21 cellular contexts compared by ENCODE assay signal in genomic region chr16:69906838-69907301, GRCh38. TPM values are rescaled to one million over a fixed set of nuclear protein-coding genes. Genes with fewer than 3 reads are reported as not detected.
DNase-seq lines count a peak whose midpoint lies in the region; ATAC-seq and TF ChIP-seq lines count a peak whose summit lies in the region.
"Had no signal": no experiment of that assay in that cellular context is flagged by ENCODE, and none has a peak within 500 bp of the region (broad histone marks: within the 10 kb centered on the region; RNA-seq: fewer than 3 reads in every experiment).

No MANE protein-coding gene starts in this region.

- no peak overlapping the region for H3K4me3 Mint-ChIP-seq in CD8-positive, alpha-beta memory T cell
- H3K4me3 Mint-ChIP-seq: activated B cell treated with CpG ODN at 0.5 μM for 24 hours, T-helper 17 cell had no signal

- H3K4me3 ChIP-seq in adipocyte (ENCODE audit: low read length): no peak overlapping the region
- H3K4me3 ChIP-seq in fibroblast of pulmonary artery (replicated peaks; ENCODE audit: low read depth, low read length): no peak overlapping the region
- H3K4me3 ChIP-seq in skeletal muscle cell (ENCODE audit: low read depth, low read length): no peak overlapping the region
- H3K4me3 ChIP-seq in CD8-positive, alpha-beta memory T cell (ENCODE audit: low read length): no peak overlapping the region
- H3K4me3 ChIP-seq: left lung, MG63, ovary, thyroid gland had no signal

- H3K4me1 Mint-ChIP-seq in CD8-positive, alpha-beta memory T cell: no peaks in the 10 kb centered on the region
- H3K4me1 Mint-ChIP-seq: activated B cell treated with CpG ODN at 0.5 μM for 24 hours had no signal

- peaks cover 58% of the 10 kb centered on the region for H3K4me1 ChIP-seq in adipocyte (ENCODE audit: control insufficient read depth, insufficient read depth, low read length)
- H3K4me1 ChIP-seq in CD8-positive, alpha-beta memory T cell (ENCODE audit: insufficient read depth, low read length): no peaks in the 10 kb centered on the region
- H3K4me1 ChIP-seq: left lung, thyroid gland had no signal

- ATAC-seq in HG02884 (IDR thresholded peaks at IDR 0.05; ENCODE audit: unreplicated experiment): no peak
- no peak for ATAC-seq in GM21786 (IDR thresholded peaks at IDR 0.05; ENCODE audit: unreplicated experiment)
- ATAC-seq: left lung, T-helper 17 cell had no signal

- DNase-seq in EL (peak; percentile 83), adipocyte (ENCODE audit: low read depth) (peak; percentile 81), fibroblast of pulmonary artery (ENCODE audit: low read depth) (peak; percentile 30), skeletal muscle cell (ENCODE audit: low read depth) (peak; percentile 73), 8988T (no peak)
- no peak for DNase-seq in CD8-positive, alpha-beta memory T cell
- DNase-seq: activated B cell treated with CpG ODN at 0.5 μM for 24 hours; activated effector memory CD4-positive, alpha-beta T cell treated with Interleukin-2 at 50 U/mL for 16 hours; anterior cingulate cortex; dermis blood vessel endothelial cell; H7; left lung; MG63; NCI-H187; NCI-H446; ovary; SHP77; T-helper 17 cell; thyroid gland had no signal

- H3K27ac ChIP-seq in CD8-positive, alpha-beta memory T cell (ENCODE audit: low read depth, low read length): no peak overlapping the region
- H3K27ac ChIP-seq: left lung, ovary, thyroid gland had no signal

- no peaks in the 10 kb centered on the region for H3K9me3 ChIP-seq in adipocyte (ENCODE audit: control insufficient read depth, low read length)
- no peaks in the 10 kb centered on the region for H3K9me3 ChIP-seq in CD8-positive, alpha-beta memory T cell (ENCODE audit: low read length)
- H3K9me3 ChIP-seq: left lung, MG63, ovary, thyroid gland had no signal

- no peaks in the 10 kb centered on the region for H3K36me3 ChIP-seq in adipocyte (ENCODE audit: control insufficient read depth, insufficient read depth, low read length, severe bottlenecking)
- peaks cover 22% of the 10 kb centered on the region for H3K36me3 ChIP-seq in CD8-positive, alpha-beta memory T cell (ENCODE audit: insufficient read depth, low read length)
- H3K36me3 ChIP-seq: MG63, ovary had no signal

- H3K27me3 ChIP-seq in adipocyte (replicated peaks; ENCODE audit: control insufficient read depth, insufficient read depth, low read length): no peaks in the 10 kb centered on the region
- H3K27me3 ChIP-seq in CD8-positive, alpha-beta memory T cell (ENCODE audit: insufficient read depth, low read length, poor library complexity, severe bottlenecking): no peaks in the 10 kb centered on the region
- H3K27me3 ChIP-seq: left lung, MG63, ovary, thyroid gland had no signal

- no peak overlapping the region for H3K9ac ChIP-seq in adipocyte (ENCODE audit: low read length)

- no peaks in the 10 kb centered on the region for H3K27me3 Mint-ChIP-seq in CD8-positive, alpha-beta memory T cell
- H3K27me3 Mint-ChIP-seq: activated B cell treated with CpG ODN at 0.5 μM for 24 hours, T-helper 17 cell had no signal

- H3K9me3 Mint-ChIP-seq in CD8-positive, alpha-beta memory T cell: no peaks in the 10 kb centered on the region
- H3K9me3 Mint-ChIP-seq: activated B cell treated with CpG ODN at 0.5 μM for 24 hours had no signal

- POLR2A ChIA-PET in CD8-positive, alpha-beta memory T cell (lab: Charles Lee): no interaction called here

- TF ChIP-seq CTCF in fibroblast of pulmonary artery (IDR thresholded peaks at IDR 0.05; ENCODE audit: low read length, missing control alignments): no peak

- peak overlapping the region in 1 of 8 donors; percentile 23 for H3K27ac Mint-ChIP-seq in CD8-positive, alpha-beta memory T cell
- H3K27ac Mint-ChIP-seq: activated B cell treated with CpG ODN at 0.5 μM for 24 hours had no signal

- CTCF ChIA-PET in CD8-positive, alpha-beta memory T cell (lab: Charles Lee): no interaction called here

- H3K36me3 Mint-ChIP-seq in CD8-positive, alpha-beta memory T cell: peaks cover 8 to 75% (median 22%) of the 10 kb centered on the region in 3 donors

RNA-seq across cellular contexts. Expression of gene CLEC18A, which starts 44.3 kb away (rescaled TPM):
- under 1 TPM; 0.13 to 0.24 TPM for total RNA-seq in CD8-positive, alpha-beta memory T cell
- not detected for polyA plus RNA-seq in CD8-positive, alpha-beta memory T cell
- total RNA-seq: H7 had no signal

Comparison
In these comparisons a context has a peak if more than half of its experiments do, and no peak if none do; other contexts are left out.
1. DNase-seq: peak in EL (single experiment), adipocyte (single experiment), fibroblast of pulmonary artery (single experiment) and skeletal muscle cell (single experiment); none in CD8-positive, alpha-beta memory T cell (0 of 5) and 8988T (single experiment).